In the genomic region with DNA sequence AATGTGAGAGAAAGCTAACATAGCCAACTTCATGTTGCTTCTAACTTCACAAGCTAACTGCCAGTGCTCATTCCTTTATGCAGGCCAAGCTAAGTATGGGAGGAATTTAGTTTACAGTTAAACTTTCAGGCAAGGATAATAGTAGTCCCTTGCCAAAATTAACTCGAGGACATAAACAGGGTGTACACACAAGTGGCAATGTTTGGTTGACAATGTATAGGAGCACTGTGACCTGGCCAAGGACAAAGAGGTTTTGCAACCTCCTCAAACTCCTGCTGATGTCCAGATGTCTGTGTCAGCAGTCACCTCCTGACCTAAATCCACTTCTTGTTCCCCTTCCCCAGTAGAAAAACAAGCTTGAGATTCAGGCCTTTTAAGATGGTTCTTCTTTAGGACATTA, we compare ENCODE assay signal across 14 cellular contexts.
DNase-seq lines count a peak whose midpoint lies in the region; ATAC-seq and TF ChIP-seq lines count a peak whose summit lies in the region.
"Had no signal": no experiment of that assay in that cellular context is flagged by ENCODE, and none has a peak within 500 bp of the region (broad histone marks: within the 10 kb centered on the region; RNA-seq: fewer than 3 reads in every experiment).

No MANE protein-coding gene starts in this region.

- H2AFZ ChIP-seq in smooth muscle cell (ENCODE audit: low read depth): peak overlapping the region; percentile 18

- H3K9me3 Mint-ChIP-seq in activated naive CD4-positive, alpha-beta T cell treated with anti-CD3 and anti-CD28 coated beads for 36 hours: no peaks in the 10 kb centered on the region
- H3K9me3 Mint-ChIP-seq: memory B cell, T-cell had no signal

- peak overlapping the region; percentile 86 to 92 for H3K27ac ChIP-seq in ascending aorta
- H3K27ac ChIP-seq in smooth muscle cell (ENCODE audit: low read depth): peak overlapping the region; percentile 88
- H3K27ac ChIP-seq: BLaER1 had no signal

- H3K27me3 Mint-ChIP-seq in T-helper 17 cell: peaks cover 11% of the 10 kb centered on the region
- H3K27me3 Mint-ChIP-seq in activated naive CD4-positive, alpha-beta T cell treated with anti-CD3 and anti-CD28 coated beads for 36 hours (ENCODE audit: low read depth): no peaks in the 10 kb centered on the region
- H3K27me3 Mint-ChIP-seq: T-cell had no signal

- CTCF ChIA-PET in activated naive CD4-positive, alpha-beta T cell treated with anti-CD3 and anti-CD28 coated beads for 36 hours (lab: Charles Lee): no interaction called here

- H3K36me3 ChIP-seq in ascending aorta (no peaks in the 10 kb centered on the region), smooth muscle cell (ENCODE audit: low read depth) (no peaks in the 10 kb centered on the region)
- H3K36me3 ChIP-seq: BLaER1 had no signal

- H3K4me1 Mint-ChIP-seq in T-helper 17 cell: peaks cover 2% of the 10 kb centered on the region
- H3K4me1 Mint-ChIP-seq in activated naive CD4-positive, alpha-beta T cell treated with anti-CD3 and anti-CD28 coated beads for 36 hours (ENCODE audit: low read depth): no peaks in the 10 kb centered on the region
- H3K4me1 Mint-ChIP-seq: memory B cell had no signal

- no peak for ATAC-seq in T-helper 17 cell
- ATAC-seq: GM12878, T-cell had no signal

- H3K27ac Mint-ChIP-seq in T-helper 17 cell: no peak overlapping the region
- H3K27ac Mint-ChIP-seq in activated naive CD4-positive, alpha-beta T cell treated with anti-CD3 and anti-CD28 coated beads for 36 hours: no peak overlapping the region
- H3K27ac Mint-ChIP-seq: memory B cell, T-cell had no signal

- WGBS in smooth muscle cell (ENCODE audit: low lambda C conversion rate): 48% methylated on average over 1 of the region's 1 CpG

- H3K4me3 Mint-ChIP-seq in T-helper 17 cell: no peak overlapping the region
- no peak overlapping the region for H3K4me3 Mint-ChIP-seq in activated naive CD4-positive, alpha-beta T cell treated with anti-CD3 and anti-CD28 coated beads for 36 hours
- H3K4me3 Mint-ChIP-seq: memory B cell, T-cell had no signal

- no peaks in the 10 kb centered on the region for H3K36me3 Mint-ChIP-seq in T-helper 17 cell (ENCODE audit: low read depth)
- no peaks in the 10 kb centered on the region for H3K36me3 Mint-ChIP-seq in activated naive CD4-positive, alpha-beta T cell treated with anti-CD3 and anti-CD28 coated beads for 36 hours (ENCODE audit: low read depth)
- H3K36me3 Mint-ChIP-seq: memory B cell, T-cell had no signal

- H3K4me1 ChIP-seq in ascending aorta (peaks cover 9 to 50% of the 10 kb centered on the region in 2 donors), smooth muscle cell (ENCODE audit: low read depth) (peaks cover 16% of the 10 kb centered on the region)

- no peaks in the 10 kb centered on the region for H3K9me3 ChIP-seq in ascending aorta
- no peaks in the 10 kb centered on the region for H3K9me3 ChIP-seq in smooth muscle cell (replicated peaks; ENCODE audit: low read depth)
- no peaks in the 10 kb centered on the region for H3K9me3 ChIP-seq in T-helper 17 cell (ENCODE audit: control insufficient read depth, low read length, poor library complexity, severe bottlenecking)
- H3K9me3 ChIP-seq: BLaER1 had no signal

- H3K9ac ChIP-seq in smooth muscle cell (ENCODE audit: low read depth): no peak overlapping the region
- H3K9ac ChIP-seq: BLaER1 had no signal

- peak overlapping the region; percentile 30 for H3K4me2 ChIP-seq in smooth muscle cell
- H3K4me2 ChIP-seq: BLaER1 had no signal

- DNase-seq in CD1c-positive myeloid dendritic cell (ENCODE audit: extremely low spot score): peak; percentile 33
- DNase-seq in ascending aorta (ENCODE audit: low spot score in 2 of 2): no peak
- DNase-seq in iris pigment epithelial cell (ENCODE audit: low read depth): peak; percentile 39
- no peak for DNase-seq in smooth muscle cell (lab: John Stamatoyannopoulos, UW; ENCODE audit: unreplicated experiment)
- DNase-seq in C1 segment of cervical spinal cord (lab: John Stamatoyannopoulos, UW): no peak
- no peak for DNase-seq in T-helper 17 cell
- no peak for DNase-seq in NCI-H1694 (lab: John Stamatoyannopoulos, UW)
- no peak for DNase-seq in activated naive CD4-positive, alpha-beta T cell treated with anti-CD3 and anti-CD28 coated beads for 36 hours
- DNase-seq: activated CD4-positive, alpha-beta T cell treated with anti-CD3 and anti-CD28 coated beads for 48 hours; NCI-H1048; T-cell had no signal

- no peak overlapping the region for H3K4me3 ChIP-seq in ascending aorta
- H3K4me3 ChIP-seq in smooth muscle cell: no peak overlapping the region
- H3K4me3 ChIP-seq: BLaER1, GM12878 had no signal

- H3F3A ChIP-seq in smooth muscle cell (ENCODE audit: low read depth): peaks cover 10% of the 10 kb centered on the region

- TF ChIP-seq CTCF in ascending aorta (IDR thresholded peaks at IDR 0.05) (no peak), smooth muscle cell (IDR thresholded peaks at IDR 0.05; ENCODE audit: borderline replicate concordance, insufficient read depth, poor library complexity, severe bottlenecking) (no peak)

- H4K20me1 ChIP-seq in smooth muscle cell (ENCODE audit: low read depth): no peaks in the 10 kb centered on the region
- H4K20me1 ChIP-seq: BLaER1 had no signal

- H3K27me3 ChIP-seq in ascending aorta (no peaks in the 10 kb centered on the region), smooth muscle cell (ENCODE audit: low read depth) (no peaks in the 10 kb centered on the region)
- H3K27me3 ChIP-seq: BLaER1 had no signal

- intact Hi-C loops in ascending aorta (cut with DNase I): loop anchor here (2.0 to 5.0 kb wide), 2 partner anchors 33 to 263 kb away; no protein-coding TSS in a partner anchor
- intact Hi-C loops in activated naive CD4-positive, alpha-beta T cell treated with anti-CD3 and anti-CD28 coated beads for 36 hours (cut with micrococcal nuclease): no loop called here

- no peaks in the 10 kb centered on the region for H3K79me2 ChIP-seq in smooth muscle cell (ENCODE audit: low read depth)

Comparison
In these comparisons a context has a peak if more than half of its experiments do, and no peak if none do; other contexts are left out.
1. DNase-seq: peak in CD1c-positive myeloid dendritic cell (single experiment) and iris pigment epithelial cell (single experiment); none in ascending aorta (0 of 2), smooth muscle cell (single experiment), C1 segment of cervical spinal cord (0 of 14), T-helper 17 cell (0 of 3), NCI-H1694 (single experiment) and activated naive CD4-positive, alpha-beta T cell treated with anti-CD3 and anti-CD28 coated beads for 36 hours (single experiment).